In genomic region chr3:30263238-30263920, GRCh38 we compare ENCODE assay signal across 19 cellular contexts.
A peak's percentile ranks its signal among the peaks of the same experiment; 100 is the strongest.
DNase-seq lines count a peak whose midpoint lies in the region; ATAC-seq and TF ChIP-seq lines count a peak whose summit lies in the region.
"Had no signal": no experiment of that assay in that cellular context is flagged by ENCODE, and none has a peak within 500 bp of the region (broad histone marks: within the 10 kb centered on the region; RNA-seq: fewer than 3 reads in every experiment).

No MANE protein-coding gene starts in this region.

- peaks cover 13% of the 10 kb centered on the region for H3K9me3 Mint-ChIP-seq in activated CD4-positive, alpha-beta T cell treated with anti-CD3 and anti-CD28 coated beads, Interleukin-2, amount 10 ng/mL, durations not matched to agents 24 days and 14 days
- H3K9me3 Mint-ChIP-seq in activated CD4-positive, alpha-beta T cell treated with anti-CD3 and anti-CD28 coated beads, Interleukin-2, amount 10 ng/mL, durations not matched to agents 7 days and 5 days: peaks cover 16% of the 10 kb centered on the region
- H3K9me3 Mint-ChIP-seq in activated naive CD8-positive, alpha-beta T cell treated with anti-CD3 and anti-CD28 coated beads, Interleukin-2, amount 50 U/mL, for 24 hours: peaks cover 11% of the 10 kb centered on the region

- no peak overlapping the region for H3K56ac ChIP-seq in IMR-90 (ENCODE audit: extremely low read depth, insufficient read depth, low read length)

- peak overlapping the region; percentile 77; the same call in 1 of the 2 replicates for H2BK20ac ChIP-seq in IMR-90 (ENCODE audit: low read depth, low read length)

- no peaks in the 10 kb centered on the region for H3K79me2 ChIP-seq in smooth muscle cell (ENCODE audit: low read depth)
- H3K79me2 ChIP-seq: parathyroid adenoma had no signal

- H2AK5ac ChIP-seq in IMR-90 (ENCODE audit: low read depth, low read length): no peak overlapping the region; the same call in 1 of the 2 replicates

- intact Hi-C loops in activated CD4-positive, alpha-beta T cell treated with anti-CD3 and anti-CD28 coated beads, Interleukin-2, amount 10 ng/mL, durations not matched to agents 24 days and 14 days (cut with micrococcal nuclease): no loop called here
- intact Hi-C loops in IMR-90 (cut with micrococcal nuclease): no loop called here

- peaks cover 18% of the 10 kb centered on the region for H3K4me1 ChIP-seq in IMR-90 (ENCODE audit: control insufficient read depth, insufficient read depth, low read length)
- peaks cover 11% of the 10 kb centered on the region for H3K4me1 ChIP-seq in smooth muscle cell (ENCODE audit: low read depth)
- H3K4me1 ChIP-seq: foreskin keratinocyte, parathyroid adenoma had no signal

- no TSS peak for BruUV-seq in IMR-90 (replicated peaks; lab: Mats Ljungman, UMichigan)

- DNase-seq in activated CD4-positive, alpha-beta T cell treated with anti-CD3 and anti-CD28 coated beads, Interleukin-2, amount 10 ng/mL, durations not matched to agents 24 days and 14 days: no peak
- DNase-seq in activated CD4-positive, alpha-beta T cell treated with anti-CD3 and anti-CD28 coated beads, Interleukin-2, amount 10 ng/mL, durations not matched to agents 7 days and 5 days: no peak
- DNase-seq in IMR-90 (no peak), smooth muscle cell (lab: John Stamatoyannopoulos, UW; ENCODE audit: unreplicated experiment) (no peak), midbrain (lab: John Stamatoyannopoulos, UW) (no peak), NCI-H2029 (lab: John Stamatoyannopoulos, UW) (no peak), DMS 273 treated with DMSO at 0.1 percent for 48 hours (lab: John Stamatoyannopoulos, UW) (no peak)
- DNase-seq in activated naive CD8-positive, alpha-beta T cell treated with anti-CD3 and anti-CD28 coated beads, Interleukin-2, amount 50 U/mL, for 24 hours: peak; percentile 14
- DNase-seq: activated CD4-positive, alpha-beta memory T cell treated with anti-CD3 and anti-CD28 coated beads, Interleukin-2, amount 10 ng/mL, durations not matched to agents 7 days and 5 days; foreskin keratinocyte; hippocampal formation; islet precursor cell; lower lobe of right lung; NCI-H2029 treated with DMSO at 0.1 percent for 48 hours; RPMI8226 had no signal

- H3K4me3 ChIP-seq in IMR-90 (ENCODE audit: insufficient read depth, low read depth, low read length) (no peak overlapping the region), smooth muscle cell (no peak overlapping the region)
- H3K4me3 ChIP-seq: lower lobe of right lung had no signal

- H2BK120ac ChIP-seq in IMR-90 (ENCODE audit: low read depth, low read length): peak overlapping the region; percentile 70; the same call in 1 of the 2 replicates

- TF ChIP-seq CTCF in IMR-90 (conservative IDR thresholded peaks at IDR 0.05; ENCODE audit: low read depth, low read length) (no peak), smooth muscle cell (IDR thresholded peaks at IDR 0.05; ENCODE audit: borderline replicate concordance, insufficient read depth, poor library complexity, severe bottlenecking) (no peak)

- H3K18ac ChIP-seq in IMR-90 (ENCODE audit: low read depth, low read length): peak overlapping the region; percentile 71

- H3K9ac ChIP-seq in IMR-90 (ENCODE audit: low read depth, low read length) (no peak overlapping the region), smooth muscle cell (ENCODE audit: low read depth) (no peak overlapping the region)
- H3K9ac ChIP-seq: parathyroid adenoma had no signal

- dilution Hi-C loops in IMR-90 (cut with HindIII; ENCODE audit: low sequenced_read_pairs, unreplicated experiment): no loop called here

- H4K20me1 ChIP-seq in IMR-90 (ENCODE audit: insufficient read depth, low read length): no peaks in the 10 kb centered on the region
- no peaks in the 10 kb centered on the region for H4K20me1 ChIP-seq in smooth muscle cell (ENCODE audit: low read depth)

- no peak overlapping the region for H3K4me2 ChIP-seq in IMR-90 (ENCODE audit: low read depth, low read length)
- peak overlapping the region; percentile 24 for H3K4me2 ChIP-seq in smooth muscle cell

- no peaks in the 10 kb centered on the region for H3F3A ChIP-seq in smooth muscle cell (ENCODE audit: low read depth)

- H4K5ac ChIP-seq in IMR-90 (ENCODE audit: low read depth, low read length): peak overlapping the region; percentile 23

- peak overlapping the region; percentile 0 for H2AK9ac ChIP-seq in IMR-90 (replicated peaks; ENCODE audit: low read depth, low read length, poor library complexity)

- H4K91ac ChIP-seq in IMR-90 (ENCODE audit: insufficient read depth, low read depth, low read length): peak overlapping the region; percentile 41; the same call in 1 of the 2 replicates

- H3K9me3 ChIP-seq in IMR-90 (ENCODE audit: control insufficient read depth, insufficient read depth, low read length) (0 out of 2 replicates have a peak, but pooled peaks cover 2% of the 10 kb centered on the region), smooth muscle cell (replicated peaks; ENCODE audit: low read depth) (no peaks in the 10 kb centered on the region)
- H3K9me3 ChIP-seq: lower lobe of right lung had no signal

- H4K8ac ChIP-seq in IMR-90 (ENCODE audit: low read depth in 2 of 2, low read length in 2 of 2): peak overlapping the region in 1 of 2 experiments; percentile 83; a peak in 2 of 4 replicates

- H3K36me3 ChIP-seq in IMR-90 (ENCODE audit: control insufficient read depth, insufficient read depth, low read length) (no peaks in the 10 kb centered on the region), smooth muscle cell (ENCODE audit: low read depth) (no peaks in the 10 kb centered on the region)
- H3K36me3 ChIP-seq: lower lobe of right lung had no signal

- H3K27ac ChIP-seq in IMR-90 (ENCODE audit: insufficient read depth, low read length): no peak overlapping the region
- peak overlapping the region; percentile 12 for H3K27ac ChIP-seq in smooth muscle cell (ENCODE audit: low read depth)
- H3K27ac ChIP-seq: foreskin keratinocyte, lower lobe of right lung, parathyroid adenoma, VCaP had no signal

- H3K27me3 Mint-ChIP-seq in activated CD4-positive, alpha-beta T cell treated with anti-CD3 and anti-CD28 coated beads, Interleukin-2, amount 10 ng/mL, durations not matched to agents 24 days and 14 days: no peaks in the 10 kb centered on the region
- no peaks in the 10 kb centered on the region for H3K27me3 Mint-ChIP-seq in activated CD4-positive, alpha-beta T cell treated with anti-CD3 and anti-CD28 coated beads, Interleukin-2, amount 10 ng/mL, durations not matched to agents 7 days and 5 days
- no peaks in the 10 kb centered on the region for H3K27me3 Mint-ChIP-seq in activated naive CD8-positive, alpha-beta T cell treated with anti-CD3 and anti-CD28 coated beads, Interleukin-2, amount 50 U/mL, for 24 hours
- H3K27me3 Mint-ChIP-seq: activated CD4-positive, alpha-beta memory T cell treated with anti-CD3 and anti-CD28 coated beads, Interleukin-2, amount 10 ng/mL, durations not matched to agents 7 days and 5 days had no signal

- TF ChIP-seq RAD21 in IMR-90 (IDR thresholded peaks at IDR 0.05; ENCODE audit: low read length): no peak

- H3K14ac ChIP-seq in IMR-90 (replicated peaks; ENCODE audit: low read depth, low read length): no peak overlapping the region

- H3K4me3 Mint-ChIP-seq in activated CD4-positive, alpha-beta T cell treated with anti-CD3 and anti-CD28 coated beads, Interleukin-2, amount 10 ng/mL, durations not matched to agents 24 days and 14 days: no peak overlapping the region
- no peak overlapping the region for H3K4me3 Mint-ChIP-seq in activated CD4-positive, alpha-beta T cell treated with anti-CD3 and anti-CD28 coated beads, Interleukin-2, amount 10 ng/mL, durations not matched to agents 7 days and 5 days
- no peak overlapping the region for H3K4me3 Mint-ChIP-seq in activated naive CD8-positive, alpha-beta T cell treated with anti-CD3 and anti-CD28 coated beads, Interleukin-2, amount 50 U/mL, for 24 hours
- H3K4me3 Mint-ChIP-seq: activated CD4-positive, alpha-beta memory T cell treated with anti-CD3 and anti-CD28 coated beads, Interleukin-2, amount 10 ng/mL, durations not matched to agents 7 days and 5 days; activated T-cell treated with anti-CD3 and anti-CD28 coated beads, Interleukin-2, amount 50 U/mL, for 4 hours; CD14-positive monocyte had no signal

- peak overlapping the region; percentile 83; the same call in 1 of the 2 replicates for H3K4ac ChIP-seq in IMR-90 (ENCODE audit: low read depth, low read length)

- H3K79me1 ChIP-seq in IMR-90 (ENCODE audit: low read depth in 1 of 2, low read length in 2 of 2): no peaks in the 10 kb centered on the region

- POLR2A ChIA-PET in activated CD4-positive, alpha-beta T cell treated with anti-CD3 and anti-CD28 coated beads, Interleukin-2, amount 10 ng/mL, durations not matched to agents 7 days and 5 days (lab: Charles Lee): no interaction called here
- POLR2A ChIA-PET in IMR-90 (lab: Charles Lee; ENCODE audit: unreplicated experiment): no interaction called here

- peaks cover 2% of the 10 kb centered on the region for H3K36me3 Mint-ChIP-seq in activated CD4-positive, alpha-beta T cell treated with anti-CD3 and anti-CD28 coated beads, Interleukin-2, amount 10 ng/mL, durations not matched to agents 24 days and 14 days (ENCODE audit: low read depth)
- H3K36me3 Mint-ChIP-seq in activated CD4-positive, alpha-beta T cell treated with anti-CD3 and anti-CD28 coated beads, Interleukin-2, amount 10 ng/mL, durations not matched to agents 7 days and 5 days (ENCODE audit: low read depth): peaks cover 8% of the 10 kb centered on the region
- H3K36me3 Mint-ChIP-seq in activated naive CD8-positive, alpha-beta T cell treated with anti-CD3 and anti-CD28 coated beads, Interleukin-2, amount 50 U/mL, for 24 hours (ENCODE audit: low read depth): peaks cover 2% of the 10 kb centered on the region
- H3K36me3 Mint-ChIP-seq: CD14-positive monocyte had no signal

- 0 out of 3 replicates have a peak overlapping the region, but pooled peaks have one; percentile 45 for H2BK15ac ChIP-seq in IMR-90 (ENCODE audit: low read depth, low read length)

- in situ Hi-C loops in IMR-90 (cut with MboI; ENCODE audit: low sequenced_read_pairs): no loop called here

- peak overlapping the region; percentile 18 for H3K27ac Mint-ChIP-seq in activated CD4-positive, alpha-beta T cell treated with anti-CD3 and anti-CD28 coated beads, Interleukin-2, amount 10 ng/mL, durations not matched to agents 24 days and 14 days
- H3K27ac Mint-ChIP-seq in activated CD4-positive, alpha-beta T cell treated with anti-CD3 and anti-CD28 coated beads, Interleukin-2, amount 10 ng/mL, durations not matched to agents 7 days and 5 days: no peak overlapping the region
- no peak overlapping the region for H3K27ac Mint-ChIP-seq in activated naive CD8-positive, alpha-beta T cell treated with anti-CD3 and anti-CD28 coated beads, Interleukin-2, amount 50 U/mL, for 24 hours
- H3K27ac Mint-ChIP-seq: activated CD4-positive, alpha-beta memory T cell treated with anti-CD3 and anti-CD28 coated beads, Interleukin-2, amount 10 ng/mL, durations not matched to agents 7 days and 5 days had no signal

- H3K23ac ChIP-seq in IMR-90 (ENCODE audit: low read depth, low read length): no peak overlapping the region

- ATAC-seq in IMR-90 (ENCODE audit: low read depth): peak; percentile 43
- ATAC-seq in activated naive CD8-positive, alpha-beta T cell treated with anti-CD3 and anti-CD28 coated beads, Interleukin-2, amount 50 U/mL, for 24 hours: peak; percentile 79
- ATAC-seq: activated T-cell treated with anti-CD3 and anti-CD28 coated beads, Interleukin-2, amount 50 U/mL, for 4 hours; foreskin keratinocyte; lower lobe of right lung had no signal

- no peak overlapping the region for H2BK5ac ChIP-seq in IMR-90 (ENCODE audit: low read depth, low read length, poor library complexity, severe bottlenecking)

- WGBS in IMR-90 (ENCODE audit: extremely low coverage in 2 of 2, insufficient read length in 1 of 2), 2 experiments: 90% methylated on average over 3 of the region's 5 CpGs; no CpG with 5 or more reads in 1 of the 2 experiments
- WGBS in smooth muscle cell (ENCODE audit: low lambda C conversion rate): 91% methylated on average over 5 of the region's 5 CpGs

- H3K27me3 ChIP-seq in IMR-90 (ENCODE audit: control insufficient read depth, insufficient read depth, low read length) (no peaks in the 10 kb centered on the region), smooth muscle cell (ENCODE audit: low read depth) (no peaks in the 10 kb centered on the region)
- H3K27me3 ChIP-seq: foreskin keratinocyte had no signal

- peaks cover 4% of the 10 kb centered on the region; the same call in 1 of the 2 replicates for H3K9me1 ChIP-seq in IMR-90 (ENCODE audit: insufficient read depth, low read length)

- CTCF ChIA-PET in activated CD4-positive, alpha-beta T cell treated with anti-CD3 and anti-CD28 coated beads, Interleukin-2, amount 10 ng/mL, durations not matched to agents 7 days and 5 days (lab: Charles Lee): interaction anchor here (1.2 to 1.8 kb wide), 3 partner anchors 11 to 56 kb away, joined by 3 to 4 read pairs (median 3); no protein-coding TSS in a partner anchor
- CTCF ChIA-PET in IMR-90 (lab: Yijun Ruan, JAX): no interaction called here

- TF ChIP-seq POLR2A in IMR-90 (IDR thresholded peaks at IDR 0.05; ENCODE audit: low read depth, low read length): no peak

- peaks cover 15% of the 10 kb centered on the region for H3K4me1 Mint-ChIP-seq in activated CD4-positive, alpha-beta T cell treated with anti-CD3 and anti-CD28 coated beads, Interleukin-2, amount 10 ng/mL, durations not matched to agents 24 days and 14 days
- peaks cover 12% of the 10 kb centered on the region for H3K4me1 Mint-ChIP-seq in activated CD4-positive, alpha-beta T cell treated with anti-CD3 and anti-CD28 coated beads, Interleukin-2, amount 10 ng/mL, durations not matched to agents 7 days and 5 days
- H3K4me1 Mint-ChIP-seq in activated naive CD8-positive, alpha-beta T cell treated with anti-CD3 and anti-CD28 coated beads, Interleukin-2, amount 50 U/mL, for 24 hours: peaks cover 19% of the 10 kb centered on the region

- H2AFZ ChIP-seq in IMR-90 (replicated peaks; ENCODE audit: low read length, poor library complexity) (peak overlapping the region; percentile 87), smooth muscle cell (ENCODE audit: low read depth) (peak overlapping the region; percentile 60)
- H2AFZ ChIP-seq: parathyroid adenoma had no signal
